ENCODE assay signal across 8 cellular contexts in genomic region chr1:150696995-150697927, GRCh38. TPM values are rescaled to one million over a fixed set of nuclear protein-coding genes. Genes with fewer than 3 reads are reported as not detected.
A peak's percentile ranks its signal among the peaks of the same experiment; 100 is the strongest.
DNase-seq lines count a peak whose midpoint lies in the region; ATAC-seq and TF ChIP-seq lines count a peak whose summit lies in the region.

GOLPH3L (minus strand) TSS chr1:150697154; CDS start chr1:150694838, 2,316 bp downstream.

- no TSS peak for BruUV-seq in A673 (replicated peaks; lab: Mats Ljungman, UMichigan)

- peak within 1 kb of the TSS; percentile 97 for H3K4me2 ChIP-seq in smooth muscle cell

- peaks cover 17% of the 10 kb centered on the region for H3K79me2 ChIP-seq in smooth muscle cell (ENCODE audit: low read depth)

- H3K27ac ChIP-seq in A673 (ENCODE audit: low read depth, low read length, poor library complexity, severe bottlenecking) = no peak within 1 kb of the TSS
- H3K27ac ChIP-seq in WERI-Rb-1 = peak within 1 kb of the TSS; percentile 68
- H3K27ac ChIP-seq in smooth muscle cell (ENCODE audit: low read depth) = peak within 1 kb of the TSS; percentile 73

- H3K9ac ChIP-seq in smooth muscle cell (ENCODE audit: low read depth) = peak within 1 kb of the TSS; percentile 82

- 9% methylated on average over 18 of the region's 18 CpGs for WGBS in smooth muscle cell (ENCODE audit: low lambda C conversion rate)

- no peaks in the 10 kb centered on the region for H4K20me1 ChIP-seq in smooth muscle cell (ENCODE audit: low read depth)

- intact Hi-C loops in A673 (cut with micrococcal nuclease; ENCODE audit: unreplicated experiment) = loop anchor here (2.0 kb wide), 1 partner anchor 68 kb away; the partner anchor contains the start of gene ENSA

- peak within 1 kb of the TSS; percentile 85 for H2AFZ ChIP-seq in smooth muscle cell (ENCODE audit: low read depth)

- POLR2A ChIA-PET in A673 (lab: Charles Lee; ENCODE audit: low non-redundant PET) = no interaction called here

- ATAC-seq in GM18870 (IDR thresholded peaks at IDR 0.05; ENCODE audit: unreplicated experiment) (peak; percentile 98), HG03139 (IDR thresholded peaks at IDR 0.05; ENCODE audit: unreplicated experiment) (peak; percentile 97)

- peaks cover 12% of the 10 kb centered on the region for H3K4me1 ChIP-seq in A673 (ENCODE audit: insufficient read depth, low read length, poor library complexity, severe bottlenecking)
- H3K4me1 ChIP-seq in smooth muscle cell (ENCODE audit: low read depth) = peaks cover 9% of the 10 kb centered on the region

- DNase-seq in A673 (ENCODE audit: low spot score) (peak; percentile 99), NCI-H2227 (lab: John Stamatoyannopoulos, UW; ENCODE audit: unreplicated experiment) (peak; percentile 98), WERI-Rb-1 (peak; percentile 100), cardiac fibroblast (ENCODE audit: low read depth in 2 of 2) (peak; percentile 99), iPS-NIHi7 (ENCODE audit: extremely low spot score) (peak; percentile 96), smooth muscle cell (lab: John Stamatoyannopoulos, UW; ENCODE audit: unreplicated experiment) (peak; percentile 43)

- no peaks in the 10 kb centered on the region for H3F3A ChIP-seq in smooth muscle cell (ENCODE audit: low read depth)

- H3K36me3 ChIP-seq in A673 (ENCODE audit: insufficient read depth, low read length, poor library complexity, severe bottlenecking) = peaks cover 19% of the 10 kb centered on the region
- H3K36me3 ChIP-seq in WERI-Rb-1 = peaks cover 25% of the 10 kb centered on the region
- peaks cover 11% of the 10 kb centered on the region for H3K36me3 ChIP-seq in smooth muscle cell (ENCODE audit: low read depth)

- H3K27me3 ChIP-seq in A673 (replicated peaks; ENCODE audit: insufficient read depth, low read depth, low read length, poor library complexity) (no peaks in the 10 kb centered on the region), WERI-Rb-1 (ENCODE audit: insufficient read depth, low read depth, severe bottlenecking) (no peaks in the 10 kb centered on the region), smooth muscle cell (ENCODE audit: low read depth) (no peaks in the 10 kb centered on the region)

- H3K9me3 ChIP-seq in A673 (ENCODE audit: low read depth, low read length, poor library complexity, severe bottlenecking) (no peaks in the 10 kb centered on the region), WERI-Rb-1 (ENCODE audit: severe bottlenecking) (no peaks in the 10 kb centered on the region), smooth muscle cell (replicated peaks; ENCODE audit: low read depth) (no peaks in the 10 kb centered on the region)

- CTCF ChIA-PET in A673 (lab: Charles Lee) = no interaction called here

- no peak for TF ChIP-seq CTCF in A673 (conservative IDR thresholded peaks at IDR 0.05; ENCODE audit: low read depth, low read length)
- TF ChIP-seq CTCF in WERI-Rb-1 (IDR thresholded peaks at IDR 0.05; ENCODE audit: low read depth, low read length) = peak; percentile 38; the same call in 1 of the 2 replicates
- TF ChIP-seq CTCF in cardiac fibroblast (IDR thresholded peaks at IDR 0.05; ENCODE audit: low read depth, low read length) = peak; percentile 16
- no peak for TF ChIP-seq CTCF in smooth muscle cell (IDR thresholded peaks at IDR 0.05; ENCODE audit: borderline replicate concordance, insufficient read depth, poor library complexity, severe bottlenecking)

- H3K4me3 ChIP-seq in A673 (ENCODE audit: low read depth, low read length, poor library complexity, severe bottlenecking) (peak within 1 kb of the TSS; percentile 67), WERI-Rb-1 (ENCODE audit: low read depth, low read length) (peak within 1 kb of the TSS; percentile 63), cardiac fibroblast (replicated peaks in 1 of 2; ENCODE audit: low read depth in 2 of 2, low read length in 2 of 2) (peak within 1 kb of the TSS; percentile 63 to 66), smooth muscle cell (peak within 1 kb of the TSS; percentile 98)

RNA-seq across cellular contexts. Expression of gene GOLPH3L, which starts in this region (rescaled TPM):
- 22.6 and 26.7 TPM in 2 replicates for total RNA-seq in A673 (2021)
- 10.7 and 15.3 TPM in 2 replicates for total RNA-seq in smooth muscle cell
- polyA plus RNA-seq in smooth muscle cell = 9.9 and 16.2 TPM in 2 replicates

Comparison
In these comparisons a context has a peak if more than half of its experiments do, and no peak if none do; other contexts are left out.
1. DNase-seq: peak in every context shown above with its lines; median percentile 100 in WERI-Rb-1; 99 in A673; 99 in cardiac fibroblast; 98 in NCI-H2227; 96 in iPS-NIHi7; 43 in smooth muscle cell.
2. CTCF ChIP-seq: peak in WERI-Rb-1 (single experiment) and cardiac fibroblast (single experiment); none in A673 (single experiment) and smooth muscle cell (single experiment).
3. Peak in every context shown above with its lines, with median percentiles within 50 percentile points of each other: H3K4me3 ChIP-seq.